Comparison of ENCODE assay signal across 28 cellular contexts in genomic region chr9:12958708-12959107, GRCh38.
"Had no signal": no experiment of that assay in that cellular context is flagged by ENCODE, and none has a peak within 500 bp of the region (broad histone marks: within the 10 kb centered on the region; RNA-seq: fewer than 3 reads in every experiment).

No MANE protein-coding gene starts in this region.

- H3K27ac Mint-ChIP-seq: naive thymus-derived CD4-positive, alpha-beta T cell; natural killer cell; nephron; neural progenitor cell; progenitor cell of endocrine pancreas; stimulated activated memory B cell treated with anti-CD40 and anti-IgM and Interleukin-4, amounts not matched to agents 10 μg/mL and 1 μg/mL and 100 μg/mL, for 72 hours; stimulated activated naive CD8-positive, alpha-beta T cell treated with anti-CD3 and anti-CD28 coated beads, Interleukin-15, Interleukin-2, amounts not matched to agents 100 ng/mL and 50 ng/mL, for 24 hours; type B pancreatic cell had no signal

- H3K4me2 ChIP-seq: neural progenitor cell had no signal

- H3K27ac ChIP-seq: neural progenitor cell, ovary, parathyroid adenoma, psoas muscle, right lobe of liver, sigmoid colon, stomach, thoracic aorta, thyroid gland, tibial nerve, upper lobe of right lung, uterus had no signal

- H3K4me1 ChIP-seq: neural progenitor cell, parathyroid adenoma, psoas muscle, thyroid gland, tibial nerve, upper lobe of right lung, uterus had no signal

- H3K27me3 ChIP-seq: neural progenitor cell, ovary, right lobe of liver, sigmoid colon, stomach, thyroid gland, tibial nerve, upper lobe of right lung, uterus had no signal

- DNase-seq: naive thymus-derived CD4-positive, alpha-beta T cell; natural killer cell; occipital lobe; ovary; posterior cingulate gyrus; psoas muscle; right cardiac atrium; right lobe of liver; sigmoid colon; small intestine; stimulated activated CD4-positive, alpha-beta T cell treated with anti-CD3 and anti-CD28 coated beads, Interleukin-15, amount 100 ng/mL, for 24 hours; stimulated activated CD4-positive, alpha-beta T cell treated with anti-CD3 and anti-CD28 coated beads, Interleukin-2, amount 100 ng/mL, for 24 hours; stimulated activated CD4-positive, alpha-beta T cell treated with anti-CD3 and anti-CD28 coated beads, Interleukin-2, amount 100 ng/mL, for 48 hours; stimulated activated CD4-positive, alpha-beta T cell treated with anti-CD3 and anti-CD28 coated beads, Interleukin-4, amount 100 ng/mL, for 24 hours; stimulated activated naive CD4-positive, alpha-beta T cell treated with Interleukin-2 at 50 U/mL for 16 hours; stomach; thyroid gland; upper lobe of right lung; uterus had no signal

- H3K36me3 ChIP-seq: neural progenitor cell, ovary, right lobe of liver, sigmoid colon, stomach, thoracic aorta, thyroid gland, tibial nerve, upper lobe of right lung, uterus had no signal

- H3K4me1 Mint-ChIP-seq: natural killer cell; stimulated activated memory B cell treated with anti-CD40 and anti-IgM and Interleukin-4, amounts not matched to agents 10 μg/mL and 1 μg/mL and 100 μg/mL, for 72 hours had no signal

- H2AFZ ChIP-seq: neural progenitor cell, parathyroid adenoma had no signal

- H3K9me3 ChIP-seq: ovary, psoas muscle, right lobe of liver, sigmoid colon, thoracic aorta, thyroid gland, uterus had no signal

- H3K36me3 Mint-ChIP-seq: stimulated activated memory B cell treated with anti-CD40 and anti-IgM and Interleukin-4, amounts not matched to agents 10 μg/mL and 1 μg/mL and 100 μg/mL, for 72 hours; type B pancreatic cell had no signal

- H3K9ac ChIP-seq: neural progenitor cell, parathyroid adenoma had no signal

- ATAC-seq: naive thymus-derived CD4-positive, alpha-beta T cell; natural killer cell; psoas muscle; right cardiac atrium; right lobe of liver; stimulated activated memory B cell treated with anti-CD40 and anti-IgM and Interleukin-4, amounts not matched to agents 10 μg/mL and 1 μg/mL and 100 μg/mL, for 72 hours; upper lobe of right lung had no signal

- H3K4me3 ChIP-seq: neural progenitor cell, ovary, psoas muscle, right lobe of liver, sigmoid colon, stomach, thoracic aorta, thyroid gland, tibial nerve, upper lobe of right lung, uterus had no signal

- H3K79me2 ChIP-seq: parathyroid adenoma had no signal

- H3K4me3 Mint-ChIP-seq: naive thymus-derived CD4-positive, alpha-beta T cell; natural killer cell; nephron; neural progenitor cell; stimulated activated memory B cell treated with anti-CD40 and anti-IgM and Interleukin-4, amounts not matched to agents 10 μg/mL and 1 μg/mL and 100 μg/mL, for 72 hours; stimulated activated naive CD8-positive, alpha-beta T cell treated with anti-CD3 and anti-CD28 coated beads, Interleukin-15, Interleukin-2, amounts not matched to agents 100 ng/mL and 50 ng/mL, for 24 hours; type B pancreatic cell had no signal
